Comparison of ENCODE assay signal across 25 cellular contexts in genomic region chr16:88017551-88018101, GRCh38.
A peak's percentile ranks its signal among the peaks of the same experiment; 100 is the strongest.
DNase-seq lines count a peak whose midpoint lies in the region; ATAC-seq and TF ChIP-seq lines count a peak whose summit lies in the region.
"Had no signal": no experiment of that assay in that cellular context is flagged by ENCODE, and none has a peak within 500 bp of the region (broad histone marks: within the 10 kb centered on the region; RNA-seq: fewer than 3 reads in every experiment).

No MANE protein-coding gene starts in this region.

- DNase-seq in cardiac septum (ENCODE audit: low spot score) (peak; percentile 50), left cardiac atrium (no peak), chondrocyte (ENCODE audit: low spot score) (peak; percentile 84), posterior vena cava (ENCODE audit: low spot score) (peak; percentile 66), NCI-H82 (lab: John Stamatoyannopoulos, UW) (no peak), T-helper 1 cell (no peak)
- no peak for DNase-seq in activated CD4-positive, alpha-beta T cell treated with anti-CD3 and anti-CD28 coated beads, Interleukin-2, amount 50 U/mL, for 1 hour
- DNase-seq: AML-193; CD8-positive, alpha-beta T cell; DMS 273 treated with DMSO at 0.1 percent for 48 hours; DMS79; EL; GDM1; GOT3; HFFc6; KG1; MM.1S; NCI-H1417; NCI-H1694; NCI-H2029 treated with DMSO at 0.1 percent for 48 hours; NCI-H446 treated with DMSO at 0.1 percent for 48 hours; NCI-H526; SHP77 had no signal

- no peaks in the 10 kb centered on the region for H3K27me3 Mint-ChIP-seq in chondrocyte (ENCODE audit: low read depth)

- H3K4me3 Mint-ChIP-seq in chondrocyte (ENCODE audit: unreplicated experiment): no peak overlapping the region
- H3K4me3 Mint-ChIP-seq: CD8-positive, alpha-beta T cell; HFFc6 had no signal

- H3K4me1 Mint-ChIP-seq in chondrocyte (ENCODE audit: low read depth): peaks cover 41% of the 10 kb centered on the region

- H3K9me3 Mint-ChIP-seq in chondrocyte (ENCODE audit: low read depth): no peaks in the 10 kb centered on the region
- H3K9me3 Mint-ChIP-seq: CD8-positive, alpha-beta T cell; HFFc6 had no signal

- H3K36me3 Mint-ChIP-seq in chondrocyte (ENCODE audit: low read depth): peaks cover 14% of the 10 kb centered on the region

- intact Hi-C loops in cardiac septum (cut with DNase I) (no loop called here), left cardiac atrium (cut with DNase I) (no loop called here), posterior vena cava (cut with DNase I) (no loop called here)

- ATAC-seq in left cardiac atrium: no peak
- ATAC-seq: A549; CD8-positive, alpha-beta T cell; GM12878 had no signal

- no peak for TF ChIP-seq CTCF in chondrocyte (IDR thresholded peaks at IDR 0.05)

- H3K27ac Mint-ChIP-seq in chondrocyte (ENCODE audit: unreplicated experiment): no peak overlapping the region
- H3K27ac Mint-ChIP-seq: CD8-positive, alpha-beta T cell; HFFc6 had no signal

Comparison
In these comparisons a context has a peak if more than half of its experiments do, and no peak if none do; other contexts are left out.
1. DNase-seq: peak in cardiac septum (single experiment), chondrocyte (single experiment) and posterior vena cava (single experiment); none in left cardiac atrium (single experiment), activated CD4-positive, alpha-beta T cell treated with anti-CD3 and anti-CD28 coated beads, Interleukin-2, amount 50 U/mL, for 1 hour (single experiment), NCI-H82 (single experiment) and T-helper 1 cell (0 of 5).